ENCODE assay signal across 1 cellular context in the genomic region with DNA sequence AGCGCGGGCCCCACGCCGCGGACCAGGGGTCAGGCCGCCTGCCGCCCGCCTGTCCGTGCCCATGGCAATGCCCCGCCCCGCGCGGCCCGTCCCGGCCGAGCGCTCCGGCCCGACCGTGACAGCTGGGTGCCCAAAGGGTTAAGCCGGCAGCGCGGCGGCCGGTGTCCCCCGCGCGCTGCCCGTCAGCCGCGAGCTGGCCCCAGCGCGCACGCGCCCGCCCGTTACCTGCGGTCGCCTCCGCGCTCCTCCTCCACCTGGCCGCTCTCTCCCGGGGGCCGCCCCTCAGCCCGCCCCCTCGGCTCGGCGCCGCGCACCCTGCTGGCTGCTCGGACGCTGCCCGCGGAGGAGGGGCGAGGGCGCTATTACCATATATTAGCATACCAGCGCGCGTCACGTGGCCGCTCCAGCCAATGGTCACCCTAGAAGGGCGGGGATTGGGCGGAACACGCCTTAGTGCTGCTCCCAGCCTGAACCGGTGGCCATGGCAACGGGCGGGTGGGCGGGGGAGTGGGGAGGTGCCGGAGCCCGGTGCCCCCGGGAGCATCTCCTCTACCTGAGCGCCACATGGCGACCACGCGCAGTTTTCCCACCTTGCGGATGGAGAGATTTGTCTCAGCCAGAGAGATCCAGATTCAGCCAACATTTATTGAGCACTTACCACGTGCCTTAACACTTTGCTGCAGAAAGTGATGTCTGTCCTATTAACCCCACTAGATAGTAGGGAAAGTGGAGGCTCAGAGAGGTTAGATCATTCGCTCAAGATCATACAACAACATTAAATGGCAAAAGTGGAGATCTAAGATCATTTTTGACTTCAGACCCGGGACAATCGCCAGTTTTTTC.
A peak's percentile ranks its signal among the peaks of the same experiment; 100 is the strongest.
TF ChIP-seq lines count a peak whose summit lies in the region.

A gene with protein sequence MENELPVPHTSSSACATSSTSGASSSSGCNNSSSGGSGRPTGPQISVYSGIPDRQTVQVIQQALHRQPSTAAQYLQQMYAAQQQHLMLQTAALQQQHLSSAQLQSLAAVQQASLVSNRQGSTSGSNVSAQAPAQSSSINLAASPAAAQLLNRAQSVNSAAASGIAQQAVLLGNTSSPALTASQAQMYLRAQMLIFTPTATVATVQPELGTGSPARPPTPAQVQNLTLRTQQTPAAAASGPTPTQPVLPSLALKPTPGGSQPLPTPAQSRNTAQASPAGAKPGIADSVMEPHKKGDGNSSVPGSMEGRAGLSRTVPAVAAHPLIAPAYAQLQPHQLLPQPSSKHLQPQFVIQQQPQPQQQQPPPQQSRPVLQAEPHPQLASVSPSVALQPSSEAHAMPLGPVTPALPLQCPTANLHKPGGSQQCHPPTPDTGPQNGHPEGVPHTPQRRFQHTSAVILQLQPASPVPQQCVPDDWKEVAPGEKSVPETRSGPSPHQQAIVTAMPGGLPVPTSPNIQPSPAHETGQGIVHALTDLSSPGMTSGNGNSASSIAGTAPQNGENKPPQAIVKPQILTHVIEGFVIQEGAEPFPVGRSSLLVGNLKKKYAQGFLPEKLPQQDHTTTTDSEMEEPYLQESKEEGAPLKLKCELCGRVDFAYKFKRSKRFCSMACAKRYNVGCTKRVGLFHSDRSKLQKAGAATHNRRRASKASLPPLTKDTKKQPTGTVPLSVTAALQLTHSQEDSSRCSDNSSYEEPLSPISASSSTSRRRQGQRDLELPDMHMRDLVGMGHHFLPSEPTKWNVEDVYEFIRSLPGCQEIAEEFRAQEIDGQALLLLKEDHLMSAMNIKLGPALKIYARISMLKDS (minus strand): TSS at position 345 of the 843 bp plus-strand sequence. CDS start 55,556 bp downstream, outside the sequence.

TF ChIP-seq in HepG2, 621 proteins besides CTCF, POLR2A, EP300 and RAD21:
- TF ChIP-seq, protein P1, sequence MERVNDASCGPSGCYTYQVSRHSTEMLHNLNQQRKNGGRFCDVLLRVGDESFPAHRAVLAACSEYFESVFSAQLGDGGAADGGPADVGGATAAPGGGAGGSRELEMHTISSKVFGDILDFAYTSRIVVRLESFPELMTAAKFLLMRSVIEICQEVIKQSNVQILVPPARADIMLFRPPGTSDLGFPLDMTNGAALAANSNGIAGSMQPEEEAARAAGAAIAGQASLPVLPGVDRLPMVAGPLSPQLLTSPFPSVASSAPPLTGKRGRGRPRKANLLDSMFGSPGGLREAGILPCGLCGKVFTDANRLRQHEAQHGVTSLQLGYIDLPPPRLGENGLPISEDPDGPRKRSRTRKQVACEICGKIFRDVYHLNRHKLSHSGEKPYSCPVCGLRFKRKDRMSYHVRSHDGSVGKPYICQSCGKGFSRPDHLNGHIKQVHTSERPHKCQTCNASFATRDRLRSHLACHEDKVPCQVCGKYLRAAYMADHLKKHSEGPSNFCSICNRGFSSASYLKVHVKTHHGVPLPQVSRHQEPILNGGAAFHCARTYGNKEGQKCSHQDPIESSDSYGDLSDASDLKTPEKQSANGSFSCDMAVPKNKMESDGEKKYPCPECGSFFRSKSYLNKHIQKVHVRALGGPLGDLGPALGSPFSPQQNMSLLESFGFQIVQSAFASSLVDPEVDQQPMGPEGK (CRISPR knock-in tag; IDR thresholded peaks at IDR 0.05), result peak; percentile 88
- TF ChIP-seq ZNF687 (CRISPR knock-in tag; IDR thresholded peaks at IDR 0.05) (peak; percentile 16; the same call in 1 of the 2 replicates), ZNF777 (CRISPR knock-in tag; IDR thresholded peaks at IDR 0.05) (peak; percentile 61; the same call in 1 of the 2 replicates), RFX3 (CRISPR knock-in tag; IDR thresholded peaks at IDR 0.05) (peak; percentile 66), ZKSCAN8 (CRISPR knock-in tag; IDR thresholded peaks at IDR 0.05; ENCODE audit: borderline replicate concordance) (no peak), CHD2 (IDR thresholded peaks at IDR 0.05; ENCODE audit: low read depth, low read length) (no peak), RFX1 (IDR thresholded peaks at IDR 0.05) (peak; percentile 19; the same call in 1 of the 2 replicates), KLF11 (CRISPR knock-in tag; IDR thresholded peaks at IDR 0.05) (no peak), ELF4 (CRISPR knock-in tag; IDR thresholded peaks at IDR 0.05; ENCODE audit: borderline replicate concordance) (no peak), USF2 (IDR thresholded peaks at IDR 0.05; ENCODE audit: low read depth, low read length) (peak; percentile 93), USF2 (CRISPR knock-in tag; IDR thresholded peaks at IDR 0.05; ENCODE audit: borderline replicate concordance) (peak; percentile 80; the same call in 1 of the 2 replicates), SALL1 (CRISPR knock-in tag; IDR thresholded peaks at IDR 0.05) (peak; percentile 29; the same call in 1 of the 2 replicates), ZNF652 (CRISPR knock-in tag; IDR thresholded peaks at IDR 0.05; ENCODE audit: borderline replicate concordance, low read depth) (peak; percentile 52; the same call in 1 of the 2 replicates), NFYC (CRISPR knock-in tag; IDR thresholded peaks at IDR 0.05) (peak; percentile 84), NFYB (CRISPR knock-in tag; IDR thresholded peaks at IDR 0.05) (peak; percentile 67), STAG1 (CRISPR knock-in tag; IDR thresholded peaks at IDR 0.05) (0 out of 2 replicates have a peak, but pooled peaks have one; percentile 11), BRCA1 (CRISPR knock-in tag; IDR thresholded peaks at IDR 0.05) (no peak), SP1 (IDR thresholded peaks at IDR 0.05) (no peak), SP1 (CRISPR knock-in tag; IDR thresholded peaks at IDR 0.05) (peak; percentile 81), GABPB1 (CRISPR knock-in tag; IDR thresholded peaks at IDR 0.05) (peak; percentile 26; the same call in 1 of the 2 replicates), MAZ (IDR thresholded peaks at IDR 0.05; ENCODE audit: borderline replicate concordance, low read depth, low read length) (peak; percentile 42; the same call in 1 of the 2 replicates), MAZ (CRISPR knock-in tag; IDR thresholded peaks at IDR 0.05; ENCODE audit: low read depth) (no peak), ZNF564 (CRISPR knock-in tag; IDR thresholded peaks at IDR 0.05) (no peak), MYC (CRISPR knock-in tag; IDR thresholded peaks at IDR 0.05; ENCODE audit: borderline replicate concordance) (peak; percentile 40; the same call in 1 of the 2 replicates), TEAD3 (CRISPR knock-in tag; optimal IDR thresholded peaks at IDR 0.05; ENCODE audit: borderline replicate concordance) (peak; percentile 78), SP4 (CRISPR knock-in tag; IDR thresholded peaks at IDR 0.05) (peak; percentile 64), XRCC5 (optimal IDR thresholded peaks at IDR 0.05; ENCODE audit: low read length) (peak; percentile 35), RNF2 (conservative IDR thresholded peaks at IDR 0.05; ENCODE audit: low read depth) (peak; percentile 62; the same call in 1 of the 2 replicates)
- TF ChIP-seq, protein P2, sequence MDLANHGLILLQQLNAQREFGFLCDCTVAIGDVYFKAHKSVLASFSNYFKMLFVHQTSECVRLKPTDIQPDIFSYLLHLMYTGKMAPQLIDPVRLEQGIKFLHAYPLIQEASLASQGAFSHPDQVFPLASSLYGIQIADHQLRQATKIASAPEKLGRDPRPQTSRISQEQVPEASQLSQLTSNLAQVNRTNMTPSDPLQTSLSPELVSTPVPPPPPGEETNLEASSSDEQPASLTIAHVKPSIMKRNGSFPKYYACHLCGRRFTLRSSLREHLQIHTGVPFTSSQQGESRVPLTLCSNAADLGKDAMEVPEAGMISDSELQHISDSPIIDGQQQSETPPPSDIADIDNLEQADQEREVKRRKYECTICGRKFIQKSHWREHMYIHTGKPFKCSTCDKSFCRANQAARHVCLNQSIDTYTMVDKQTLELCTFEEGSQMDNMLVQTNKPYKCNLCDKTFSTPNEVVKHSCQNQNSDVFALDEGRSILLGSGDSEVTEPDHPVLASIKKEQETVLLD (CRISPR knock-in tag; IDR thresholded peaks at IDR 0.05; ENCODE audit: low read depth), result 0 out of 2 replicates have a peak, but pooled peaks have one; percentile 42
